In the genomic region with DNA sequence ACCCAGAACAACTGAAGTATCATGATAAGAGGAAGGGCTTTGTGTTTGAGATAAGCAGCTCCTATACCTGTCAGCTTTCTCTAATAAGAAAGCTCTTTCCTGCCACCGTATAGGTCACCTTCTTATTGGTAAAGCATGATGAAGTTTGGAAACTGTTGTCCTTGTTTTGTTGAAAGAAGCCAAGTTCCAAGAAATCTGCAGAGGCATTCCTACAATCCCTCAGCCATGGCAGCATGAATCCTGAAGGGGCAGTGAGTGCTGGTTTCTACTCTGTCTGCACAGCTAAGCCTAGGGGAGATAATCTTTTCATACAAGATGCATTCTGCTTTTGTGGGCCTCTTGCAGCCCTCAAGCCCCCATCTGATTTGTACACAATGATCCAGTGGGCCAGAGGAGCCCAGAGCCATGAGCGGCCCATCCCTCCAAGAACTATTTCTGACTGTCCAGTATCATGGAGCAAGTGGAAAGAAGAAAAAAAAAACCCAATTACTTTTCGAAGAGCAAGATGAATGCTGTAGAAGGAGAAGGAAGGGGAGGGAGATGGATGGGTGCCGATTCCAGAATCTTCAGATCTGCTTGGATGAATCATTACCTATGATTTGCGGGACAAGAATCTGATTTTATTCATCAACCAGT, we compare ENCODE assay signal across 1 cellular context.
TF ChIP-seq lines count a peak whose summit lies in the region.

No MANE protein-coding gene starts in this region.

TF ChIP-seq in IMR-90, 13 proteins besides CTCF, POLR2A, EP300 and RAD21:
- no peak for TF ChIP-seq BHLHE40 (IDR thresholded peaks at IDR 0.05; ENCODE audit: low read depth, low read length)
- TF ChIP-seq SMC3 (IDR thresholded peaks at IDR 0.05; ENCODE audit: low read depth, low read length) = no peak
- TF ChIP-seq, protein P1, sequence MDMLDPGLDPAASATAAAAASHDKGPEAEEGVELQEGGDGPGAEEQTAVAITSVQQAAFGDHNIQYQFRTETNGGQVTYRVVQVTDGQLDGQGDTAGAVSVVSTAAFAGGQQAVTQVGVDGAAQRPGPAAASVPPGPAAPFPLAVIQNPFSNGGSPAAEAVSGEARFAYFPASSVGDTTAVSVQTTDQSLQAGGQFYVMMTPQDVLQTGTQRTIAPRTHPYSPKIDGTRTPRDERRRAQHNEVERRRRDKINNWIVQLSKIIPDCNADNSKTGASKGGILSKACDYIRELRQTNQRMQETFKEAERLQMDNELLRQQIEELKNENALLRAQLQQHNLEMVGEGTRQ (IDR thresholded peaks at IDR 0.05; ENCODE audit: low read depth, low read length) = no peak
- TF ChIP-seq CHD1 (IDR thresholded peaks at IDR 0.05; ENCODE audit: low read depth, low read length) = no peak
- no peak for TF ChIP-seq MXI1 (IDR thresholded peaks at IDR 0.05; ENCODE audit: borderline replicate concordance, low read depth, low read length)
- TF ChIP-seq RCOR1 (IDR thresholded peaks at IDR 0.05; ENCODE audit: insufficient replicate concordance, low read length) = no peak
- no peak for TF ChIP-seq CEBPB (IDR thresholded peaks at IDR 0.05; ENCODE audit: low read depth, low read length)
- TF ChIP-seq NFE2L2 (IDR thresholded peaks at IDR 0.05; ENCODE audit: low read depth, low read length) = no peak
- no peak for TF ChIP-seq RFX5 (IDR thresholded peaks at IDR 0.05; ENCODE audit: low read depth, low read length)
- no peak for TF ChIP-seq MAZ (IDR thresholded peaks at IDR 0.05; ENCODE audit: borderline replicate concordance, low read depth, low read length)
- no peak; the same call in 1 of the 2 replicates for TF ChIP-seq FOS (IDR thresholded peaks at IDR 0.05; ENCODE audit: low read depth, low read length)
- TF ChIP-seq, protein P2, sequence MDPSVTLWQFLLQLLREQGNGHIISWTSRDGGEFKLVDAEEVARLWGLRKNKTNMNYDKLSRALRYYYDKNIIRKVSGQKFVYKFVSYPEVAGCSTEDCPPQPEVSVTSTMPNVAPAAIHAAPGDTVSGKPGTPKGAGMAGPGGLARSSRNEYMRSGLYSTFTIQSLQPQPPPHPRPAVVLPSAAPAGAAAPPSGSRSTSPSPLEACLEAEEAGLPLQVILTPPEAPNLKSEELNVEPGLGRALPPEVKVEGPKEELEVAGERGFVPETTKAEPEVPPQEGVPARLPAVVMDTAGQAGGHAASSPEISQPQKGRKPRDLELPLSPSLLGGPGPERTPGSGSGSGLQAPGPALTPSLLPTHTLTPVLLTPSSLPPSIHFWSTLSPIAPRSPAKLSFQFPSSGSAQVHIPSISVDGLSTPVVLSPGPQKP (IDR thresholded peaks at IDR 0.05; ENCODE audit: borderline replicate concordance, low read depth, low read length) = no peak
- TF ChIP-seq MAFK (IDR thresholded peaks at IDR 0.05; ENCODE audit: low read depth, low read length) = no peak
